Comparison of ENCODE assay signal across 1 cellular context in genomic region chr4:61753739-61754138, GRCh38.
TF ChIP-seq lines count a peak whose summit lies in the region.

No MANE protein-coding gene starts in this region.

TF ChIP-seq in WTC11, 78 proteins besides CTCF, POLR2A, EP300 and RAD21 (continued from another document):
- TF ChIP-seq AR (CRISPR knock-in tag; IDR thresholded peaks at IDR 0.05) = 0 out of 2 replicates have a peak, but pooled peaks have one; percentile 54
